9 cellular contexts compared by ENCODE assay signal in genomic region chr1:105793541-105794146, GRCh38.
A peak's percentile ranks its signal among the peaks of the same experiment; 100 is the strongest.
DNase-seq lines count a peak whose midpoint lies in the region; ATAC-seq and TF ChIP-seq lines count a peak whose summit lies in the region.
"Had no signal": no experiment of that assay in that cellular context is flagged by ENCODE, and none has a peak within 500 bp of the region (broad histone marks: within the 10 kb centered on the region; RNA-seq: fewer than 3 reads in every experiment).

No MANE protein-coding gene starts in this region.

- H3K36me3 ChIP-seq in Loucy (ENCODE audit: insufficient read depth, low read length) = no peaks in the 10 kb centered on the region
- no peaks in the 10 kb centered on the region for H3K36me3 ChIP-seq in naive thymus-derived CD4-positive, alpha-beta T cell (ENCODE audit: control insufficient read depth in 2 of 3, insufficient read depth in 3 of 3, low read length in 3 of 3)
- H3K36me3 ChIP-seq: neutrophil had no signal

- H3K79me2 ChIP-seq in Loucy (ENCODE audit: insufficient read depth, low read length) = no peaks in the 10 kb centered on the region

- no peaks in the 10 kb centered on the region for H3K27me3 Mint-ChIP-seq in naive thymus-derived CD4-positive, alpha-beta T cell

- H3K4me3 ChIP-seq in Loucy (ENCODE audit: low read length, poor library complexity, severe bottlenecking) = no peak overlapping the region
- no peak overlapping the region for H3K4me3 ChIP-seq in naive thymus-derived CD4-positive, alpha-beta T cell (ENCODE audit: low read length)

- no peaks in the 10 kb centered on the region for H4K20me1 ChIP-seq in Loucy (ENCODE audit: insufficient read depth, low read length, poor library complexity, severe bottlenecking)

- DNase-seq in DMS53 (lab: John Stamatoyannopoulos, UW) = peak; percentile 77
- DNase-seq in RPMI8226 = peak; percentile 55
- peak; percentile 3 for DNase-seq in fibroblast of the conjunctiva (ENCODE audit: low read depth)
- DNase-seq in renal cortical epithelial cell (ENCODE audit: low read depth) = peak; percentile 42
- no peak for DNase-seq in naive thymus-derived CD4-positive, alpha-beta T cell
- no peak for DNase-seq in 8988T

- H3K27me3 ChIP-seq in Loucy (ENCODE audit: insufficient read depth, low read length, poor library complexity, severe bottlenecking) = no peaks in the 10 kb centered on the region
- no peaks in the 10 kb centered on the region for H3K27me3 ChIP-seq in naive thymus-derived CD4-positive, alpha-beta T cell (ENCODE audit: control insufficient read depth in 2 of 2, insufficient read depth in 2 of 2, low read length in 2 of 2)
- H3K27me3 ChIP-seq: neutrophil had no signal

- peak; percentile 42 for ATAC-seq in GM19463 (IDR thresholded peaks at IDR 0.05; ENCODE audit: unreplicated experiment)
- ATAC-seq in naive thymus-derived CD4-positive, alpha-beta T cell = no peak

- H3K27ac ChIP-seq in naive thymus-derived CD4-positive, alpha-beta T cell (ENCODE audit: low read depth, low read length) = no peak overlapping the region
- H3K27ac ChIP-seq: neutrophil had no signal

- TF ChIP-seq CTCF in Loucy (conservative IDR thresholded peaks at IDR 0.05; ENCODE audit: low read length) = peak; percentile 78

- no peak overlapping the region for H3K27ac Mint-ChIP-seq in naive thymus-derived CD4-positive, alpha-beta T cell

- H3K4me2 ChIP-seq in Loucy (ENCODE audit: low read depth, low read length, poor library complexity, severe bottlenecking) = no peak overlapping the region

- intact Hi-C loops in naive thymus-derived CD4-positive, alpha-beta T cell (cut with micrococcal nuclease) = no loop called here

- POLR2A ChIA-PET in naive thymus-derived CD4-positive, alpha-beta T cell (lab: Charles Lee) = no interaction called here

- CTCF ChIA-PET in naive thymus-derived CD4-positive, alpha-beta T cell (lab: Charles Lee) = no interaction called here

- no peaks in the 10 kb centered on the region for H3K4me1 Mint-ChIP-seq in naive thymus-derived CD4-positive, alpha-beta T cell

- H3K9me2 ChIP-seq in Loucy (replicated peaks; ENCODE audit: low read depth, low read length) = no peaks in the 10 kb centered on the region

- no peaks in the 10 kb centered on the region for H3K9me3 ChIP-seq in Loucy (ENCODE audit: insufficient read depth, low read depth, low read length)
- H3K9me3 ChIP-seq in naive thymus-derived CD4-positive, alpha-beta T cell (ENCODE audit: control insufficient read depth in 2 of 3, low read length in 3 of 3) = no peaks in the 10 kb centered on the region
- H3K9me3 ChIP-seq: neutrophil had no signal

- no peaks in the 10 kb centered on the region for H3K36me3 Mint-ChIP-seq in naive thymus-derived CD4-positive, alpha-beta T cell

- H3K4me3 Mint-ChIP-seq in naive thymus-derived CD4-positive, alpha-beta T cell = no peak overlapping the region

- H3K4me1 ChIP-seq in Loucy (ENCODE audit: insufficient read depth, low read length, poor library complexity, severe bottlenecking) = no peaks in the 10 kb centered on the region
- no peaks in the 10 kb centered on the region for H3K4me1 ChIP-seq in naive thymus-derived CD4-positive, alpha-beta T cell (ENCODE audit: control insufficient read depth in 2 of 2, insufficient read depth in 2 of 2, low read length in 2 of 2)

- H3F3A ChIP-seq in Loucy (ENCODE audit: low read depth) = no peaks in the 10 kb centered on the region

- peaks cover 0 to 17% (median 7%) of the 10 kb centered on the region in 11 donors for H3K9me3 Mint-ChIP-seq in naive thymus-derived CD4-positive, alpha-beta T cell

- no peak overlapping the region for H3K9ac ChIP-seq in Loucy (ENCODE audit: low read depth, low read length, poor library complexity, severe bottlenecking)

- H2AFZ ChIP-seq in Loucy (ENCODE audit: low read length) = no peak overlapping the region

Comparison
In these comparisons a context has a peak if more than half of its experiments do, and no peak if none do; other contexts are left out.
1. DNase-seq: peak in DMS53 (single experiment), RPMI8226 (single experiment), fibroblast of the conjunctiva (single experiment) and renal cortical epithelial cell (single experiment); none in naive thymus-derived CD4-positive, alpha-beta T cell (0 of 9) and 8988T (single experiment).